8 cellular contexts compared by ENCODE assay signal in the genomic region with DNA sequence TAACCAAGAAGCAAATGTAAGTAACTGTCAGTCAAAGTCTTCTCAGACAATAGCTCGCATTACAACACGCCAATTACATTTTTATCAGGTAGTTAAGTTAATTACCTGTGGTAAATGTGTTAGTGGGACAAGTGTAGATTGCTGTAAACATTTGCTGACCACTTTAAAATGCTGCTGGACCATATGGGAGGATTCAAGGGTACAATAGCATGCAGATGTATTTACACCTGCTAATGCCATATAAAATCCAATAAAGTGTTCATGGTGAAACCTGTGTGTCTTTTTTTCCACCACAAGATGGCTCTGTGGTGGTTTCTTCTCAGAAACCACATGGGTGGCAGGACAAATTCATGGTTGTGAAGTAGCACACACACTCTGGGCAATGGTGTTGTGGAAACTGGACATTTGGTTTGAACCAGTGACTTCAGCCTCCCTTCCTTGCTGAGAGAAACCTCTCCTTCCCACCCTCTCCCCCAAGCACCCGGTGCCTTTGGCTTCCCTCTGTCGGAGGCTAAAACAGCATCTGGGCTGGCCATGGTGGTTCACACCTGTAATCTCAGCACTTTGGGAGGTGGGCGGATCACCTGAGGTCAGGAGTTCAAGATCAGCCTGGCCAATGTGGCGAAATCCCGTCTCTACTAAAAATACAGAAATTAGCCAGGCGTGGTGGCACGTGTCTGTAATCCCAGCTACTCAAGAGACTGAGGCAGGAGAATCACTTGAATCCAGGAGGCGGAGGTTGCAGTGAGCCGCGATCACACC. TPM values are rescaled to one million over a fixed set of nuclear protein-coding genes. Genes with fewer than 3 reads are reported as not detected.
A peak's percentile ranks its signal among the peaks of the same experiment; 100 is the strongest.
DNase-seq lines count a peak whose midpoint lies in the region; ATAC-seq, FAIRE-seq and TF ChIP-seq lines count a peak whose summit lies in the region.

No MANE protein-coding gene starts in this region.

- FAIRE-seq in A204.1 (lab: Jason Lieb, UNC), result peak; percentile 25

- H3K36me3 Mint-ChIP-seq in WTC11, result no peaks in the 10 kb centered on the region

- H3K36me3 ChIP-seq in DND-41 (ENCODE audit: insufficient read depth, low read length) (no peaks in the 10 kb centered on the region), gastrocnemius medialis (no peaks in the 10 kb centered on the region)

- H3K9me3 Mint-ChIP-seq in WTC11, result peaks cover 8% of the 10 kb centered on the region

- peaks cover 4% of the 10 kb centered on the region; the same call in 1 of the 2 replicates for H3K27me3 Mint-ChIP-seq in WTC11 (ENCODE audit: low read depth)

- no peak overlapping the region for H3K9ac ChIP-seq in DND-41 (ENCODE audit: low read depth, low read length)

- intact Hi-C loops in gastrocnemius medialis (cut with DNase I; ENCODE audit: low total_unique reads), result loop anchor here (1.0 to 5.0 kb wide), 3 partner anchors 19 to 421 kb away; no protein-coding TSS in a partner anchor

- no peak for TF ChIP-seq POLR2A in gastrocnemius medialis (IDR thresholded peaks at IDR 0.05)

- H3K4me3 ChIP-seq in DND-41 (ENCODE audit: low read depth in 1 of 2, low read length in 2 of 2) (no peak overlapping the region), gastrocnemius medialis (no peak overlapping the region)

- CTCF ChIA-PET in WTC11 (lab: Charles Lee), result interaction anchor here (1.9 kb wide), 1 partner anchor 20 kb away, joined by 5 read pairs; no protein-coding TSS in a partner anchor

- no peak overlapping the region for H2AFZ ChIP-seq in DND-41 (ENCODE audit: low read depth, low read length)

- no peaks in the 10 kb centered on the region for H3K9me3 ChIP-seq in DND-41 (ENCODE audit: insufficient read depth, low read length, severe bottlenecking)
- no peaks in the 10 kb centered on the region for H3K9me3 ChIP-seq in gastrocnemius medialis

- H3K4me3 Mint-ChIP-seq in WTC11, result no peak overlapping the region

- H3K27ac ChIP-seq in DND-41 (ENCODE audit: low read length) (no peak overlapping the region), gastrocnemius medialis (no peak overlapping the region)

- H3K27ac Mint-ChIP-seq in WTC11, result no peak overlapping the region

- H3K4me1 ChIP-seq in DND-41 (ENCODE audit: insufficient read depth, low read length), result peaks cover 3% of the 10 kb centered on the region
- H3K4me1 ChIP-seq in gastrocnemius medialis, result peaks cover 6 to 10% of the 10 kb centered on the region in 2 donors

- H3K4me2 ChIP-seq in DND-41 (ENCODE audit: insufficient read depth, low read length), result no peak overlapping the region

- H3K27me3 ChIP-seq in DND-41 (ENCODE audit: insufficient read depth, low read length, poor library complexity) (no peaks in the 10 kb centered on the region), gastrocnemius medialis (no peaks in the 10 kb centered on the region)

- in situ Hi-C loops in gastrocnemius medialis (cut with MboI; ENCODE audit: low sequenced_read_pairs in 4 of 4), result loop anchor here in 2 of 4 donors (25.0 kb wide), 1 partner anchor 206 kb away; a partner anchor contains a TSS

- POLR2A ChIA-PET in WTC11 (lab: Charles Lee), result interaction anchor here (0.6 kb wide), 2 partner anchors 133 to 430 kb away, joined by 7 to 8 read pairs; no protein-coding TSS in a partner anchor

- peaks cover 14% of the 10 kb centered on the region for H3K4me1 Mint-ChIP-seq in WTC11

- TF ChIP-seq CTCF in DND-41 (IDR thresholded peaks at IDR 0.05; ENCODE audit: borderline replicate concordance, extremely low read depth, low read length, poor library complexity, severe bottlenecking) (peak; percentile 80), WTC11 (IDR thresholded peaks at IDR 0.05) (no peak), gastrocnemius medialis (IDR thresholded peaks at IDR 0.05 in 4 of 5, conservative IDR thresholded peaks at IDR 0.05 in 1 of 5) (peak; percentile 39 to 70 (median 61))

- DNase-seq in DND-41 (peak; percentile 43), NCI-H1092 (lab: John Stamatoyannopoulos, UW) (peak; percentile 56), WTC11 (ENCODE audit: low spot score) (no peak), fibroblast of peridontal ligament (ENCODE audit: extremely low read depth) (peak; percentile 50), gastrocnemius medialis (no peak)

- H3K79me2 ChIP-seq in DND-41 (ENCODE audit: insufficient read depth, low read length), result no peaks in the 10 kb centered on the region

- no peaks in the 10 kb centered on the region for H4K20me1 ChIP-seq in DND-41 (ENCODE audit: insufficient read depth, low read length)

- peak; percentile 88 for ATAC-seq in DND-41 (ENCODE audit: insufficient read depth, low read depth)
- no peak for ATAC-seq in WTC11
- ATAC-seq in gastrocnemius medialis, result peak; percentile 77 to 80
- ATAC-seq in HG03025 (IDR thresholded peaks at IDR 0.05; ENCODE audit: low FRiP score, unreplicated experiment), result no peak
- ATAC-seq in HG03460 (IDR thresholded peaks at IDR 0.05; ENCODE audit: unreplicated experiment), result no peak

TF ChIP-seq in WTC11, 78 proteins besides CTCF, POLR2A, EP300 and RAD21:
- TF ChIP-seq, protein P1, sequence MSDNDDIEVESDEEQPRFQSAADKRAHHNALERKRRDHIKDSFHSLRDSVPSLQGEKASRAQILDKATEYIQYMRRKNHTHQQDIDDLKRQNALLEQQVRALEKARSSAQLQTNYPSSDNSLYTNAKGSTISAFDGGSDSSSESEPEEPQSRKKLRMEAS (CRISPR knock-in tag; IDR thresholded peaks at IDR 0.05), result 0 out of 2 replicates have a peak, but pooled peaks have one; percentile 17
- TF ChIP-seq, protein P2, sequence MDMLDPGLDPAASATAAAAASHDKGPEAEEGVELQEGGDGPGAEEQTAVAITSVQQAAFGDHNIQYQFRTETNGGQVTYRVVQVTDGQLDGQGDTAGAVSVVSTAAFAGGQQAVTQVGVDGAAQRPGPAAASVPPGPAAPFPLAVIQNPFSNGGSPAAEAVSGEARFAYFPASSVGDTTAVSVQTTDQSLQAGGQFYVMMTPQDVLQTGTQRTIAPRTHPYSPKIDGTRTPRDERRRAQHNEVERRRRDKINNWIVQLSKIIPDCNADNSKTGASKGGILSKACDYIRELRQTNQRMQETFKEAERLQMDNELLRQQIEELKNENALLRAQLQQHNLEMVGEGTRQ (CRISPR knock-in tag; IDR thresholded peaks at IDR 0.05), result no peak
- TF ChIP-seq GABPB1 (CRISPR knock-in tag; IDR thresholded peaks at IDR 0.05), result no peak

RNA-seq across cellular contexts. Expression of a gene that starts 18.1 kb away (rescaled TPM):
- total RNA-seq in WTC11 (2021), result 77.0 to 88.7 TPM (median 78.4 TPM) in 3 replicates
- total RNA-seq in gastrocnemius medialis, result 100 to 1,000 TPM; 179 to 304 (median 242) TPM

RNA-seq across cellular contexts. Expression of a gene that starts 44.0 kb away (rescaled TPM):
- total RNA-seq in WTC11 (2021) (42.0 to 50.0 TPM (median 45.1 TPM) in 3 replicates), gastrocnemius medialis (100 to 1,000 TPM in 2 of 4 donors, 10 to 100 TPM in 2; 73.9 to 113 (median 89.1) TPM)

Comparison
In these comparisons a context has a peak if more than half of its experiments do, and no peak if none do; other contexts are left out.
1. ATAC-seq: peak in DND-41 (single experiment) and gastrocnemius medialis (2 of 2); none in WTC11 (single experiment), HG03025 (single experiment) and HG03460 (single experiment).
2. DNase-seq: peak in DND-41 (single experiment), NCI-H1092 (single experiment) and fibroblast of peridontal ligament (single experiment); none in WTC11 (single experiment) and gastrocnemius medialis (0 of 2).